ENCODE assay signal across 1 cellular context in genomic region chr12:6372403-6373003, GRCh38.
TF ChIP-seq lines count a peak whose summit lies in the region.

No MANE protein-coding gene starts in this region.

TF ChIP-seq in SK-N-SH, 30 proteins besides CTCF, POLR2A, EP300 and RAD21 (continued from another document):
- TF ChIP-seq REST (IDR thresholded peaks at IDR 0.05; ENCODE audit: low read depth, low read length) (no peak), FOXJ3 (CRISPR knock-in tag; IDR thresholded peaks at IDR 0.05) (no peak), CHD2 (IDR thresholded peaks at IDR 0.05; ENCODE audit: low read length, partially characterized antibody) (no peak), GABPA (IDR thresholded peaks at IDR 0.05; ENCODE audit: low read depth) (0 out of 2 replicates have a peak, but pooled peaks have one; percentile 19), SIN3A (IDR thresholded peaks at IDR 0.05; ENCODE audit: borderline replicate concordance, low read depth, low read length) (peak; percentile 71; the same call in 1 of the 2 replicates), TCF12 (IDR thresholded peaks at IDR 0.05) (peak; percentile 64), NFIC (IDR thresholded peaks at IDR 0.05; ENCODE audit: borderline replicate concordance) (peak; percentile 17; the same call in 1 of the 2 replicates), NRF1 (IDR thresholded peaks at IDR 0.05; ENCODE audit: low read depth, low read length) (no peak), MAX (IDR thresholded peaks at IDR 0.05; ENCODE audit: low read depth) (no peak; the same call in 1 of the 2 replicates), GATA2 (CRISPR knock-in tag; IDR thresholded peaks at IDR 0.05) (no peak)
TF ChIP-seq in SK-N-SH: peak in this region for 11.
